9 cellular contexts compared by ENCODE assay signal in genomic region chr7:24283900-24284698, GRCh38. TPM values are rescaled to one million over a fixed set of nuclear protein-coding genes. Genes with fewer than 3 reads are reported as not detected.
DNase-seq lines count a peak whose midpoint lies in the region; ATAC-seq, FAIRE-seq and TF ChIP-seq lines count a peak whose summit lies in the region.
"Had no signal": no experiment of that assay in that cellular context is flagged by ENCODE, and none has a peak within 500 bp of the region (broad histone marks: within the 10 kb centered on the region; RNA-seq: fewer than 3 reads in every experiment).

TSS of gene NPY (plus strand) at chr7:24284190. CDS start at chr7:24285241, 1,051 bp downstream.

- CTCF ChIA-PET in activated CD4-positive, alpha-beta memory T cell treated with anti-CD3 and anti-CD28 coated beads for 36 hours (lab: Charles Lee), result no interaction called here
- CTCF ChIA-PET in activated CD4-positive, alpha-beta memory T cell treated with anti-CD3 and anti-CD28 coated beads, Interleukin-2, amount 10 ng/mL, durations not matched to agents 7 days and 5 days (lab: Charles Lee), result no interaction called here
- CTCF ChIA-PET in activated CD8-positive, alpha-beta T cell treated with anti-CD3 and anti-CD28 coated beads, Interleukin-2, amount 10 ng/mL, durations not matched to agents 7 days and 5 days (lab: Charles Lee), result no interaction called here

- no peak for TF ChIP-seq POLR2A in testis (IDR thresholded peaks at IDR 0.05)

- H3K4me3 ChIP-seq in left lung, result no peak within 1 kb of the TSS
- peak within 1 kb of the TSS; percentile 9 to 25 for H3K4me3 ChIP-seq in testis

- WGBS in testis, 2 donors, result 1 to 3% methylated on average over 20 to 71 of the region's 73 CpGs

- intact Hi-C loops in activated CD4-positive, alpha-beta memory T cell treated with anti-CD3 and anti-CD28 coated beads for 36 hours (cut with micrococcal nuclease), result no loop called here
- intact Hi-C loops in left lung (cut with DNase I), result no loop called here
- intact Hi-C loops in testis (cut with DNase I; ENCODE audit: low total_unique reads), result no loop called here

- peak; percentile 20 for DNase-seq in activated CD4-positive, alpha-beta memory T cell treated with anti-CD3 and anti-CD28 coated beads for 36 hours
- no peak for DNase-seq in activated CD4-positive, alpha-beta memory T cell treated with anti-CD3 and anti-CD28 coated beads, Interleukin-2, amount 10 ng/mL, durations not matched to agents 7 days and 5 days
- peak; percentile 28 for DNase-seq in activated CD8-positive, alpha-beta T cell treated with anti-CD3 and anti-CD28 coated beads, Interleukin-2, amount 10 ng/mL, durations not matched to agents 7 days and 5 days
- DNase-seq in left lung (peak in 1 of 2 donors; percentile 73), testis (no peak), Kasumi-1 (lab: John Stamatoyannopoulos, UW) (no peak), HTR-8/SVneo (ENCODE audit: insufficient read length, low spot score) (no peak), HUDEP-2 (lab: John Stamatoyannopoulos, UW; ENCODE audit: unreplicated experiment in 76 of 76) (no peak)

- no peaks in the 10 kb centered on the region for H3K9me3 ChIP-seq in left lung
- H3K9me3 ChIP-seq in testis, result no peaks in the 10 kb centered on the region

- H3K27ac Mint-ChIP-seq in activated CD4-positive, alpha-beta memory T cell treated with anti-CD3 and anti-CD28 coated beads for 36 hours, result no peak within 1 kb of the TSS
- H3K27ac Mint-ChIP-seq in activated CD4-positive, alpha-beta memory T cell treated with anti-CD3 and anti-CD28 coated beads, Interleukin-2, amount 10 ng/mL, durations not matched to agents 7 days and 5 days, result no peak within 1 kb of the TSS
- H3K27ac Mint-ChIP-seq in activated CD8-positive, alpha-beta T cell treated with anti-CD3 and anti-CD28 coated beads, Interleukin-2, amount 10 ng/mL, durations not matched to agents 7 days and 5 days, result no peak within 1 kb of the TSS

- peaks cover 47% of the 10 kb centered on the region for H3K27me3 Mint-ChIP-seq in activated CD4-positive, alpha-beta memory T cell treated with anti-CD3 and anti-CD28 coated beads for 36 hours
- H3K27me3 Mint-ChIP-seq in activated CD4-positive, alpha-beta memory T cell treated with anti-CD3 and anti-CD28 coated beads, Interleukin-2, amount 10 ng/mL, durations not matched to agents 7 days and 5 days, result peaks cover 38% of the 10 kb centered on the region
- peaks cover 51% of the 10 kb centered on the region for H3K27me3 Mint-ChIP-seq in activated CD8-positive, alpha-beta T cell treated with anti-CD3 and anti-CD28 coated beads, Interleukin-2, amount 10 ng/mL, durations not matched to agents 7 days and 5 days (ENCODE audit: low read depth)

- H3K27ac ChIP-seq in left lung (no peak within 1 kb of the TSS), testis (no peak within 1 kb of the TSS)

- no peaks in the 10 kb centered on the region for H3K36me3 Mint-ChIP-seq in activated CD4-positive, alpha-beta memory T cell treated with anti-CD3 and anti-CD28 coated beads for 36 hours
- H3K36me3 Mint-ChIP-seq in activated CD4-positive, alpha-beta memory T cell treated with anti-CD3 and anti-CD28 coated beads, Interleukin-2, amount 10 ng/mL, durations not matched to agents 7 days and 5 days (ENCODE audit: low read depth), result no peaks in the 10 kb centered on the region
- H3K36me3 Mint-ChIP-seq in activated CD8-positive, alpha-beta T cell treated with anti-CD3 and anti-CD28 coated beads, Interleukin-2, amount 10 ng/mL, durations not matched to agents 7 days and 5 days (ENCODE audit: low read depth), result peaks cover 2% of the 10 kb centered on the region

- peak within 1 kb of the TSS; percentile 43 for H3K4me3 Mint-ChIP-seq in activated CD4-positive, alpha-beta memory T cell treated with anti-CD3 and anti-CD28 coated beads for 36 hours
- no peak within 1 kb of the TSS for H3K4me3 Mint-ChIP-seq in activated CD4-positive, alpha-beta memory T cell treated with anti-CD3 and anti-CD28 coated beads, Interleukin-2, amount 10 ng/mL, durations not matched to agents 7 days and 5 days
- H3K4me3 Mint-ChIP-seq in activated CD8-positive, alpha-beta T cell treated with anti-CD3 and anti-CD28 coated beads, Interleukin-2, amount 10 ng/mL, durations not matched to agents 7 days and 5 days, result peak within 1 kb of the TSS; percentile 24

- H3K36me3 ChIP-seq in left lung (no peaks in the 10 kb centered on the region), testis (ENCODE audit: low read depth, missing control alignments) (no peaks in the 10 kb centered on the region)

- no peak for TF ChIP-seq CTCF in left lung (IDR thresholded peaks at IDR 0.05)
- TF ChIP-seq CTCF in testis (IDR thresholded peaks at IDR 0.05), result no peak

- H3K27me3 ChIP-seq in left lung (peaks cover 54 to 88% of the 10 kb centered on the region in 2 donors), testis (no peaks in the 10 kb centered on the region)

- POLR2A ChIA-PET in activated CD4-positive, alpha-beta memory T cell treated with anti-CD3 and anti-CD28 coated beads for 36 hours (lab: Charles Lee), result no interaction called here
- POLR2A ChIA-PET in activated CD4-positive, alpha-beta memory T cell treated with anti-CD3 and anti-CD28 coated beads, Interleukin-2, amount 10 ng/mL, durations not matched to agents 7 days and 5 days (lab: Charles Lee), result no interaction called here
- POLR2A ChIA-PET in activated CD8-positive, alpha-beta T cell treated with anti-CD3 and anti-CD28 coated beads, Interleukin-2, amount 10 ng/mL, durations not matched to agents 7 days and 5 days (lab: Charles Lee), result no interaction called here

- H3K4me1 ChIP-seq in left lung (peaks cover 0 to 14% of the 10 kb centered on the region in 2 donors), testis (no peaks in the 10 kb centered on the region)

- peak; percentile 72 for ATAC-seq in activated CD8-positive, alpha-beta T cell treated with anti-CD3 and anti-CD28 coated beads, Interleukin-2, amount 10 ng/mL, durations not matched to agents 7 days and 5 days
- ATAC-seq in left lung, result peak; percentile 54

- H3K4me1 Mint-ChIP-seq in activated CD4-positive, alpha-beta memory T cell treated with anti-CD3 and anti-CD28 coated beads for 36 hours (ENCODE audit: low read depth), result peaks cover 21% of the 10 kb centered on the region
- peaks cover 9% of the 10 kb centered on the region for H3K4me1 Mint-ChIP-seq in activated CD4-positive, alpha-beta memory T cell treated with anti-CD3 and anti-CD28 coated beads, Interleukin-2, amount 10 ng/mL, durations not matched to agents 7 days and 5 days
- peaks cover 16% of the 10 kb centered on the region for H3K4me1 Mint-ChIP-seq in activated CD8-positive, alpha-beta T cell treated with anti-CD3 and anti-CD28 coated beads, Interleukin-2, amount 10 ng/mL, durations not matched to agents 7 days and 5 days (ENCODE audit: low read depth)

- no peaks in the 10 kb centered on the region for H3K9me3 Mint-ChIP-seq in activated CD4-positive, alpha-beta memory T cell treated with anti-CD3 and anti-CD28 coated beads for 36 hours
- H3K9me3 Mint-ChIP-seq in activated CD4-positive, alpha-beta memory T cell treated with anti-CD3 and anti-CD28 coated beads, Interleukin-2, amount 10 ng/mL, durations not matched to agents 7 days and 5 days, result no peaks in the 10 kb centered on the region
- no peaks in the 10 kb centered on the region for H3K9me3 Mint-ChIP-seq in activated CD8-positive, alpha-beta T cell treated with anti-CD3 and anti-CD28 coated beads, Interleukin-2, amount 10 ng/mL, durations not matched to agents 7 days and 5 days (ENCODE audit: insufficient read depth)

- no peak for FAIRE-seq in HTR-8/SVneo (lab: Jason Lieb, UNC)

RNA-seq across cellular contexts. Expression of gene NPY, which starts in this region (rescaled TPM):
- total RNA-seq in activated CD4-positive, alpha-beta memory T cell treated with anti-CD3 and anti-CD28 coated beads for 36 hours, result not detected
- not detected for total RNA-seq in activated CD4-positive, alpha-beta memory T cell treated with anti-CD3 and anti-CD28 coated beads, Interleukin-2, amount 10 ng/mL, durations not matched to agents 7 days and 5 days
- total RNA-seq in activated CD8-positive, alpha-beta T cell treated with anti-CD3 and anti-CD28 coated beads, Interleukin-2, amount 10 ng/mL, durations not matched to agents 7 days and 5 days, result not detected
- total RNA-seq in left lung (not detected), testis (not detected)
- 1.6 TPM for polyA plus RNA-seq in testis (ENCODE audit: insufficient read depth, low read depth, low replicate concordance)
- total RNA-seq: SK-MEL-5 had no signal

Comparison
In these comparisons a context has a peak if more than half of its experiments do, and no peak if none do; other contexts are left out.
1. Peak in DNase-seq in activated CD4-positive, alpha-beta memory T cell treated with anti-CD3 and anti-CD28 coated beads for 36 hours; RNA of the gene not detected or under 1 TPM.
2. Peak in DNase-seq and ATAC-seq in activated CD8-positive, alpha-beta T cell treated with anti-CD3 and anti-CD28 coated beads, Interleukin-2, amount 10 ng/mL, durations not matched to agents 7 days and 5 days; RNA of the gene not detected or under 1 TPM.
3. Peak in ATAC-seq in left lung; RNA of the gene not detected or under 1 TPM.
4. H3K4me3 ChIP-seq: peak in testis (2 of 2); none in left lung (0 of 2).